In the genomic region with DNA sequence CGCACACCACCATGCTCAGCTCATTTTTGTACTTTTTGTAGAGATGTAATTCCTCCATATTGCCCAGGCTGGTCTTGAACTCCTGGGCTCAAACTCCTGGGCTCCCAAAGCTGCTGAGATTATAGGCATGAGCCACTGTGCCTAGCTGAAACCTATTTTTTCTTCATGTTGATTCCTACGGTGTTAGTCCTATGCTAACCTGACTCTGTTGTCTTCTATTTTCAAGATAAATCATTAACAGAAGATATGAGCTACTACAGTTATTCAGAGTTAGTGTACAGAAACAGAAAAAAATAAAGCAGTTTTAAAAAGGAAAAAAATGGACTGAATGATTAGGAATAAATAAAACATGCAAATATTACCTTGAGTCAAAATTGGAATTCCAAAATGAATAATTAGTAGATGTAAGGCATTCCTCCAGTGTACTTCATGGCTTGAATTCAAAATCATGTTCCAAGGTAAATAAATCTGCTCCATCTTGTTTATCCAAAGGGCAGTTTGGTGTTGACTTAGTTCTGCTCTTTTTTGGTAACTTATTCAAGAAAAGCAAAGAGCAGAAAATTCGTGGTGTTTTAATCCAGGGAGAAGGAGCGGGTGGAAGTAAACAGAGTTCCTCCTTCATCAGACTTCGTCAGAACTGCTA, we compare ENCODE assay signal across 1 cellular context.
TF ChIP-seq lines count a peak whose summit lies in the region.

No MANE protein-coding gene starts in this region.

TF ChIP-seq in HEK293, 187 proteins besides CTCF, POLR2A, EP300 and RAD21 (continued from another document):
- TF ChIP-seq, protein P1, sequence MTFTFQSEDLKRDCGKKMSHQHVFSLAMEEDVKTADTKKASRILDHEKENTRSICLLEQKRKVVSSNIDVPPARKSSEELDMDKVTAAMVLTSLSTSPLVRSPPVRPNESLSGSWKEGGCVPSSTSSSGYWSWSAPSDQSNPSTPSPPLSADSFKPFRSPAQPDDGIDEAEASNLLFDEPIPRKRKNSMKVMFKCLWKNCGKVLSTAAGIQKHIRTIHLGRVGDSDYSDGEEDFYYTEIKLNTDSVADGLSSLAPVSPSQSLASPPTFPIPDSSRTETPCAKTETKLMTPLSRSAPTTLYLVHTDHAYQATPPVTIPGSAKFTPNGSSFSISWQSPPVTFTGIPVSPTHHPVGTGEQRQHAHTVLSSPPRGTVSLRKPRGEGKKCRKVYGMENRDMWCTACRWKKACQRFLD (tag by site-specific recombination; IDR thresholded peaks at IDR 0.05): no peak
- TF ChIP-seq ZBTB1 (tag by site-specific recombination; IDR thresholded peaks at IDR 0.05) (no peak), REPIN1 (tag by site-specific recombination; IDR thresholded peaks at IDR 0.05; ENCODE audit: low read depth) (no peak), KLF10 (tag by site-specific recombination; IDR thresholded peaks at IDR 0.05) (no peak), ZNF211 (tag by site-specific recombination; IDR thresholded peaks at IDR 0.05; ENCODE audit: low read depth) (no peak)
- TF ChIP-seq, protein P2, sequence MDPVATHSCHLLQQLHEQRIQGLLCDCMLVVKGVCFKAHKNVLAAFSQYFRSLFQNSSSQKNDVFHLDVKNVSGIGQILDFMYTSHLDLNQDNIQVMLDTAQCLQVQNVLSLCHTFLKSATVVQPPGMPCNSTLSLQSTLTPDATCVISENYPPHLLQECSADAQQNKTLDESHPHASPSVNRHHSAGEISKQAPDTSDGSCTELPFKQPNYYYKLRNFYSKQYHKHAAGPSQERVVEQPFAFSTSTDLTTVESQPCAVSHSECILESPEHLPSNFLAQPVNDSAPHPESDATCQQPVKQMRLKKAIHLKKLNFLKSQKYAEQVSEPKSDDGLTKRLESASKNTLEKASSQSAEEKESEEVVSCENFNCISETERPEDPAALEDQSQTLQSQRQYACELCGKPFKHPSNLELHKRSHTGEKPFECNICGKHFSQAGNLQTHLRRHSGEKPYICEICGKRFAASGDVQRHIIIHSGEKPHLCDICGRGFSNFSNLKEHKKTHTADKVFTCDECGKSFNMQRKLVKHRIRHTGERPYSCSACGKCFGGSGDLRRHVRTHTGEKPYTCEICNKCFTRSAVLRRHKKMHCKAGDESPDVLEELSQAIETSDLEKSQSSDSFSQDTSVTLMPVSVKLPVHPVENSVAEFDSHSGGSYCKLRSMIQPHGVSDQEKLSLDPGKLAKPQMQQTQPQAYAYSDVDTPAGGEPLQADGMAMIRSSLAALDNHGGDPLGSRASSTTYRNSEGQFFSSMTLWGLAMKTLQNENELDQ (tag by site-specific recombination; IDR thresholded peaks at IDR 0.05; ENCODE audit: low read depth): no peak
TF ChIP-seq in HEK293: peak in this region for 1.
